7 cellular contexts compared by ENCODE assay signal in the genomic region with DNA sequence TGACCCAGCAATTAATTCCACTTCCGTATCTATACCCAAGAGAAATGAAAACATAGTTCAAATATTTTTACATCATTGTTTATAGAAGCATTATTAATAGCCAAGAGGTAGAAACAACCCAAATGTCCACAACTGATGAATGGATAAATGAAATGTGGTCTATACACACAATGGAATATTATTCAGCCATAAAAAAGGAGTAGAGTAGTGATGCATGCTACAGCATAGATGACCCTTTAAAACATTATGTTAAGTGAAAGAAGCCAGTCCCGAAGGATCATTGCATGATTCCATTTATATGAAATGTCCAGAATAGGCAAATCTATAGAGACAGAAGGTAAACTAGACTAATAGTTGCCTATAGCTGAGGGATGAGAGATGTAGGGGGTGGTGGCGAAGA.
"Had no signal": no experiment of that assay in that cellular context is flagged by ENCODE, and none has a peak within 500 bp of the region (broad histone marks: within the 10 kb centered on the region; RNA-seq: fewer than 3 reads in every experiment).

No MANE protein-coding gene starts in this region.

- H3K4me3 ChIP-seq: GM12878 had no signal

- ATAC-seq: GM12878 had no signal

- DNase-seq: GDM1, GF-D8 had no signal

- FAIRE-seq: G401.6, GM12878, GM12891, GM12892, GM18507 had no signal
